8 cellular contexts compared by ENCODE assay signal in the genomic region with DNA sequence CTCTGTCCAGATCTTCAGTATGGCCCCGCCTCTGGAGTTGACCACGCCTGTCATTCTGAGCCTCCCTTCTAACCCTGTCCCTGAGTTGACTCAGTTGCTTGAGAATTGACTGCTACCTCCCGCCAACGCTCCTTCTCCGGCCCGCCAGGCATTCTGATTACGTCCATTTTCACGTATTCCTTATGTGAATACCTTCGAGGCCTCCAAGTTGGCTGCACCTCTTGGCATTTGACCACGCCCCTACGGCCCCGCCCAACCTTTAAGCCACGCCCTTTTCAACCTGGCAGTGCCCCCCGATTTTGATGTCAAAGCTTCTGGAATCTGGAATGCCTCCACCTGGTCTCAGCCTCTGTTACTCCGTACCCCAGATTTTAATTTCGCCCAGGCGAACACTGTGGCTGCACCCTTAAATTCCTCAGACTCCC. TPM values are rescaled to one million over a fixed set of nuclear protein-coding genes. Genes with fewer than 3 reads are reported as not detected.
DNase-seq lines count a peak whose midpoint lies in the region; ATAC-seq and TF ChIP-seq lines count a peak whose summit lies in the region.

No MANE protein-coding gene starts in this region.

- DNase-seq in HEK293T (ENCODE audit: extremely low spot score), result peak; percentile 56
- DNase-seq in activated CD4-positive, alpha-beta T cell treated with anti-CD3 and anti-CD28 coated beads, Interleukin-2, amount 50 U/mL, for 48 hours, result peak; percentile 75 to 81
- DNase-seq in foreskin keratinocyte, result no peak
- DNase-seq in stimulated activated CD4-positive, alpha-beta T cell treated with anti-CD3 and anti-CD28 coated beads, Interleukin-2, amount 100 ng/mL, for 24 hours, result peak; percentile 58 to 74
- no peak for DNase-seq in superior temporal gyrus (ENCODE audit: extremely low spot score)
- DNase-seq in NCI-H69 (lab: John Stamatoyannopoulos, UW), result no peak

- peak; percentile 30 for ATAC-seq in foreskin keratinocyte
- no peak for ATAC-seq in GM19351 (IDR thresholded peaks at IDR 0.05; ENCODE audit: unreplicated experiment)
- no peak for ATAC-seq in SK-N-SH treated with all-trans-retinoic acid at 6 μM for 48 hours

- H3K4me1 ChIP-seq in foreskin keratinocyte, result peaks cover 17% of the 10 kb centered on the region

- H3K27ac ChIP-seq in foreskin keratinocyte, result peak overlapping the region; percentile 91

- peaks cover 5% of the 10 kb centered on the region for H3K27me3 ChIP-seq in foreskin keratinocyte

- CTCF ChIA-PET in HEK293T (lab: Yijun Ruan, JAX), result interaction anchor here (0.5 to 2.8 kb wide), 9 partner anchors 10 to 125 kb away, joined by 3 to 15 read pairs (median 6); no protein-coding TSS in a partner anchor

- POLR2A ChIA-PET in HEK293T (lab: Yijun Ruan, JAX), result interaction anchor here (0.6 to 3.5 kb wide), 13 partner anchors 13 to 235 kb away, joined by 3 to 28 read pairs (median 4); a partner anchor contains a TSS

- TF ChIP-seq CTCF in foreskin keratinocyte (conservative IDR thresholded peaks at IDR 0.05), result no peak

TF ChIP-seq in HEK293T, 16 proteins besides CTCF, POLR2A, EP300 and RAD21:
- TF ChIP-seq, protein P1, sequence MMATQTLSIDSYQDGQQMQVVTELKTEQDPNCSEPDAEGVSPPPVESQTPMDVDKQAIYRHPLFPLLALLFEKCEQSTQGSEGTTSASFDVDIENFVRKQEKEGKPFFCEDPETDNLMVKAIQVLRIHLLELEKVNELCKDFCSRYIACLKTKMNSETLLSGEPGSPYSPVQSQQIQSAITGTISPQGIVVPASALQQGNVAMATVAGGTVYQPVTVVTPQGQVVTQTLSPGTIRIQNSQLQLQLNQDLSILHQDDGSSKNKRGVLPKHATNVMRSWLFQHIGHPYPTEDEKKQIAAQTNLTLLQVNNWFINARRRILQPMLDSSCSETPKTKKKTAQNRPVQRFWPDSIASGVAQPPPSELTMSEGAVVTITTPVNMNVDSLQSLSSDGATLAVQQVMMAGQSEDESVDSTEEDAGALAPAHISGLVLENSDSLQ (IDR thresholded peaks at IDR 0.05), result peak; percentile 77
- no peak for TF ChIP-seq FOXA1 (IDR thresholded peaks at IDR 0.05)

TF ChIP-seq in SK-N-SH treated with all-trans-retinoic acid at 6 μM for 48 hours, 23 proteins besides CTCF, POLR2A, EP300 and RAD21:
- TF ChIP-seq, protein P2, sequence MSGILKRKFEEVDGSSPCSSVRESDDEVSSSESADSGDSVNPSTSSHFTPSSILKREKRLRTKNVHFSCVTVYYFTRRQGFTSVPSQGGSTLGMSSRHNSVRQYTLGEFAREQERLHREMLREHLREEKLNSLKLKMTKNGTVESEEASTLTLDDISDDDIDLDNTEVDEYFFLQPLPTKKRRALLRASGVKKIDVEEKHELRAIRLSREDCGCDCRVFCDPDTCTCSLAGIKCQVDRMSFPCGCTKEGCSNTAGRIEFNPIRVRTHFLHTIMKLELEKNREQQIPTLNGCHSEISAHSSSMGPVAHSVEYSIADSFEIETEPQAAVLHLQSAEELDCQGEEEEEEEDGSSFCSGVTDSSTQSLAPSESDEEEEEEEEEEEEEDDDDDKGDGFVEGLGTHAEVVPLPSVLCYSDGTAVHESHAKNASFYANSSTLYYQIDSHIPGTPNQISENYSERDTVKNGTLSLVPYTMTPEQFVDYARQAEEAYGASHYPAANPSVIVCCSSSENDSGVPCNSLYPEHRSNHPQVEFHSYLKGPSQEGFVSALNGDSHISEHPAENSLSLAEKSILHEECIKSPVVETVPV (CRISPR knock-in tag; IDR thresholded peaks at IDR 0.05), result no peak
- TF ChIP-seq ZNF70 (CRISPR knock-in tag; IDR thresholded peaks at IDR 0.05), result no peak
- TF ChIP-seq CSDC2 (CRISPR knock-in tag; IDR thresholded peaks at IDR 0.05), result no peak
- TF ChIP-seq ZNF565 (CRISPR knock-in tag; conservative IDR thresholded peaks at IDR 0.05; ENCODE audit: low read depth), result no peak
- no peak for TF ChIP-seq TCF4 (CRISPR knock-in tag; IDR thresholded peaks at IDR 0.05; ENCODE audit: borderline replicate concordance)
TF ChIP-seq in SK-N-SH treated with all-trans-retinoic acid at 6 μM for 48 hours: peak in this region for 0.

RNA-seq across cellular contexts. Expression of a gene that starts 1.7 kb away (rescaled TPM):
- total RNA-seq in foreskin keratinocyte, result 53.0 and 61.6 TPM in 2 replicates
- 58.1 and 63.6 TPM in 2 replicates for polyA plus RNA-seq in foreskin keratinocyte

RNA-seq across cellular contexts. Expression of a gene that starts 27.2 kb away (rescaled TPM):
- total RNA-seq in foreskin keratinocyte, result 0.65 and 1.3 TPM in 2 replicates
- 0.49 and 0.75 TPM in 2 replicates for polyA plus RNA-seq in foreskin keratinocyte

RNA-seq across cellular contexts. Expression of a gene that starts 38.8 kb away (rescaled TPM):
- not detected in 2 replicates for total RNA-seq in foreskin keratinocyte
- polyA plus RNA-seq in foreskin keratinocyte, result 0.06 and 0.07 TPM in 2 replicates

RNA-seq across cellular contexts. Expression of a gene that starts 50.9 kb away (rescaled TPM):
- total RNA-seq in foreskin keratinocyte, result 580 and 668 TPM in 2 replicates
- polyA plus RNA-seq in foreskin keratinocyte, result 688 and 761 TPM in 2 replicates

RNA-seq across cellular contexts. Expression of a gene that starts 51.6 kb away (rescaled TPM):
- total RNA-seq in foreskin keratinocyte, result 10.9 and 12.0 TPM in 2 replicates
- 12.6 and 14.5 TPM in 2 replicates for polyA plus RNA-seq in foreskin keratinocyte

Comparison
In these comparisons a context has a peak if more than half of its experiments do, and no peak if none do; other contexts are left out.
1. DNase-seq: peak in HEK293T (single experiment), activated CD4-positive, alpha-beta T cell treated with anti-CD3 and anti-CD28 coated beads, Interleukin-2, amount 50 U/mL, for 48 hours (2 of 2) and stimulated activated CD4-positive, alpha-beta T cell treated with anti-CD3 and anti-CD28 coated beads, Interleukin-2, amount 100 ng/mL, for 24 hours (2 of 2); none in foreskin keratinocyte (0 of 2), superior temporal gyrus (single experiment) and NCI-H69 (single experiment).